Comparison of ENCODE assay signal across 26 cellular contexts in genomic region chr6:129248976-129249375, GRCh38.
"Had no signal": no experiment of that assay in that cellular context is flagged by ENCODE, and none has a peak within 500 bp of the region (broad histone marks: within the 10 kb centered on the region; RNA-seq: fewer than 3 reads in every experiment).

No MANE protein-coding gene starts in this region.

- H3K4me3 Mint-ChIP-seq: activated CD4-positive, alpha-beta memory T cell treated with anti-CD3 and anti-CD28 coated beads, Interleukin-2, amount 10 ng/mL, durations not matched to agents 7 days and 5 days; activated CD8-positive, alpha-beta memory T cell treated with anti-CD3 and anti-CD28 coated beads, Interleukin-2, amount 10 ng/mL, durations not matched to agents 7 days and 5 days; activated naive CD8-positive, alpha-beta T cell treated with anti-CD3 and anti-CD28 coated beads for 36 hours; activated T-helper 17 cell treated with anti-CD3 and anti-CD28 coated beads, Interleukin-2, amount 50 U/mL, for 72 hours; endodermal cell; nephron; stimulated activated effector memory CD8-positive, alpha-beta T cell treated with anti-CD3 and anti-CD28 coated beads, Interleukin-12 subunit alpha, Interleukin-12 subunit beta, amount 100 ng/mL, for 72 hours; type B pancreatic cell had no signal

- H3K27me3 ChIP-seq: stomach, testis had no signal

- DNase-seq: activated CD4-positive, alpha-beta memory T cell treated with anti-CD3 and anti-CD28 coated beads, Interleukin-2, amount 10 ng/mL, durations not matched to agents 7 days and 5 days; activated CD4-positive, alpha-beta T cell treated with anti-CD3 and anti-CD28 coated beads for 48 hours; activated CD4-positive, CD25-positive, alpha-beta regulatory T cell; activated CD8-positive, alpha-beta memory T cell treated with anti-CD3 and anti-CD28 coated beads, Interleukin-2, amount 10 ng/mL, durations not matched to agents 7 days and 5 days; activated naive CD4-positive, alpha-beta T cell; activated naive CD8-positive, alpha-beta T cell treated with anti-CD3 and anti-CD28 coated beads for 36 hours; activated T-cell treated with anti-CD3 and anti-CD28 coated beads, Interleukin-2, amount 50 U/mL, for 1 hour; amniotic stem cell; endodermal cell; erythroblast; foreskin melanocyte; glutamatergic neuron; lower lobe of right lung; right lobe of liver; stimulated activated CD4-positive, alpha-beta T cell treated with anti-CD3 and anti-CD28 coated beads, Interleukin-4, amount 100 ng/mL, for 24 hours; stomach; T-helper 1 cell; T-helper 9 cell; testis had no signal

- ATAC-seq: activated CD8-positive, alpha-beta memory T cell treated with anti-CD3 and anti-CD28 coated beads, Interleukin-2, amount 10 ng/mL, durations not matched to agents 7 days and 5 days; activated T-helper 17 cell treated with anti-CD3 and anti-CD28 coated beads, Interleukin-2, amount 50 U/mL, for 72 hours; lower lobe of right lung; right lobe of liver; stimulated activated effector memory CD8-positive, alpha-beta T cell treated with anti-CD3 and anti-CD28 coated beads, Interleukin-12 subunit alpha, Interleukin-12 subunit beta, amount 100 ng/mL, for 72 hours had no signal

- FAIRE-seq: colon had no signal

- H3K9me3 ChIP-seq: lower lobe of right lung, right lobe of liver, stomach, testis had no signal

- H3K36me3 Mint-ChIP-seq: activated CD8-positive, alpha-beta memory T cell treated with anti-CD3 and anti-CD28 coated beads, Interleukin-2, amount 10 ng/mL, durations not matched to agents 7 days and 5 days; activated naive CD8-positive, alpha-beta T cell treated with anti-CD3 and anti-CD28 coated beads for 36 hours; stimulated activated effector memory CD8-positive, alpha-beta T cell treated with anti-CD3 and anti-CD28 coated beads, Interleukin-12 subunit alpha, Interleukin-12 subunit beta, amount 100 ng/mL, for 72 hours; type B pancreatic cell had no signal

- H3K27ac ChIP-seq: lower lobe of right lung, right lobe of liver, stomach, testis had no signal

- H3K9me3 Mint-ChIP-seq: activated CD4-positive, alpha-beta memory T cell treated with anti-CD3 and anti-CD28 coated beads, Interleukin-2, amount 10 ng/mL, durations not matched to agents 7 days and 5 days; activated naive CD8-positive, alpha-beta T cell treated with anti-CD3 and anti-CD28 coated beads for 36 hours; activated T-helper 17 cell treated with anti-CD3 and anti-CD28 coated beads, Interleukin-2, amount 50 U/mL, for 72 hours; endodermal cell; nephron; stimulated activated effector memory CD8-positive, alpha-beta T cell treated with anti-CD3 and anti-CD28 coated beads, Interleukin-12 subunit alpha, Interleukin-12 subunit beta, amount 100 ng/mL, for 72 hours; type B pancreatic cell had no signal

- H3K27ac Mint-ChIP-seq: activated CD4-positive, alpha-beta memory T cell treated with anti-CD3 and anti-CD28 coated beads, Interleukin-2, amount 10 ng/mL, durations not matched to agents 7 days and 5 days; activated CD8-positive, alpha-beta memory T cell treated with anti-CD3 and anti-CD28 coated beads, Interleukin-2, amount 10 ng/mL, durations not matched to agents 7 days and 5 days; activated naive CD8-positive, alpha-beta T cell treated with anti-CD3 and anti-CD28 coated beads for 36 hours; activated T-helper 17 cell treated with anti-CD3 and anti-CD28 coated beads, Interleukin-2, amount 50 U/mL, for 72 hours; endodermal cell; nephron; progenitor cell of endocrine pancreas; stimulated activated effector memory CD8-positive, alpha-beta T cell treated with anti-CD3 and anti-CD28 coated beads, Interleukin-12 subunit alpha, Interleukin-12 subunit beta, amount 100 ng/mL, for 72 hours; type B pancreatic cell had no signal

- H3K4me1 Mint-ChIP-seq: stimulated activated effector memory CD8-positive, alpha-beta T cell treated with anti-CD3 and anti-CD28 coated beads, Interleukin-12 subunit alpha, Interleukin-12 subunit beta, amount 100 ng/mL, for 72 hours had no signal

- H3K36me3 ChIP-seq: lower lobe of right lung, right lobe of liver had no signal

- H3K4me2 ChIP-seq: smooth muscle cell had no signal

- H3K4me3 ChIP-seq: lower lobe of right lung, right lobe of liver, smooth muscle cell, stomach, testis had no signal

- H3K4me1 ChIP-seq: right lobe of liver had no signal
